In the genomic region with DNA sequence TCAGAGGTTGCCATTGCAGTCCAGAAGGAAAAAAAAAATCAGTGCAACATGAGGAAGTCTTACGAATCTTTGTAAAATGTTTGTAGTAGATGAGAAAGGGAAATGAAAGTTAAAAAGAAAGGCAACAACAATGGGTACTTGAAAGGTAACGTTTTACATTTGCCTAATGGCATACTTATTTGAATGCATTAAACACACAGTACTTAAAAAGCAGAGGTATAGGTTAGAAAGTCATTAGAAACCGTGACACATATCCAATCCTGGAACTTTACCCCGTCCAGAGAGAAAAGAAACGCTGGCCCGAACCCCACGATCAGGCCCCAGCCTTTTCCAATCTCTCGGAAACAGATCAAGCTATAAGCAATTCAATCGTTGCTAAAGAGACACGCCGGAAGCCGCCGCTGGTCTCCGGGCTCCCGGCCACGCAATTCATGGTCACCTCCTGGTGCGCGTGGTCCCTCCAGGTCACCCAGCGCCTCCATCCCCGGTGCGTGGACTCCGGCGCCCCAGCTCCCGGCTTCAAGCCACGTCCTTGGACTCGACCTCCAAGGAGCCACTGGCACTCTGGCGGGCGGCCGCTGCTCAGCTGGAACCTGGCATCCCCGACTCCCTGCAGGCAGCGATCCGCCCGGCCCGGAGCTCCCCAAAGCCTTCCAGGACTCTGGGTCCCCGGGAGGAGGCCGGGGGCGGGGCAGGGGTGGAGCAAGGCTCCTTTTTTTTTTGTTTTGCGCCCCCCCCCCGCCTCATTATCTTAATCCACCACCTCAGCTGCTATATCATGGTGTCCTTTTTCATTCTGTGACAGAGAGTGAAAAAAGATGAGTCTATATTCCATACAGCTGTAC, we compare ENCODE assay signal across 8 cellular contexts. TPM values are rescaled to one million over a fixed set of nuclear protein-coding genes. Genes with fewer than 3 reads are reported as not detected.
DNase-seq lines count a peak whose midpoint lies in the region; ATAC-seq lines count a peak whose summit lies in the region.

SLC18B1 (minus strand) TSS at position 663 of the 845 bp plus-strand sequence; CDS start at position 482, 181 bp downstream.

- peak within 1 kb of the TSS; percentile 80 for H3K9ac ChIP-seq in mesendoderm (ENCODE audit: low read length)

- H3K4me2 ChIP-seq in mesendoderm (ENCODE audit: low read length): peak within 1 kb of the TSS; percentile 48

- no peak within 1 kb of the TSS for H2BK5ac ChIP-seq in mesendoderm (ENCODE audit: low read length)

- no peaks in the 10 kb centered on the region for H3K79me1 ChIP-seq in mesendoderm (ENCODE audit: low read length)

- no peak within 1 kb of the TSS for H3K27ac ChIP-seq in mesendoderm (ENCODE audit: low read depth, low read length)

- peak within 1 kb of the TSS; percentile 28 for H4K8ac ChIP-seq in mesendoderm (ENCODE audit: low read depth, low read length)

- H3K4me3 ChIP-seq in mesendoderm (ENCODE audit: low read length): peak within 1 kb of the TSS; percentile 66

- H3K27ac Mint-ChIP-seq in activated CD8-positive, alpha-beta memory T cell treated with anti-CD3 and anti-CD28 coated beads, Interleukin-2, amount 10 ng/mL, durations not matched to agents 7 days and 5 days: no peak within 1 kb of the TSS

- H4K5ac ChIP-seq in mesendoderm (ENCODE audit: low read length): no peak within 1 kb of the TSS

- H3K4me1 ChIP-seq in mesendoderm (ENCODE audit: control insufficient read depth, low read depth, low read length): no peaks in the 10 kb centered on the region

- H3K36me3 Mint-ChIP-seq in activated CD8-positive, alpha-beta memory T cell treated with anti-CD3 and anti-CD28 coated beads, Interleukin-2, amount 10 ng/mL, durations not matched to agents 7 days and 5 days: peaks cover 5% of the 10 kb centered on the region

- CTCF ChIA-PET in activated CD8-positive, alpha-beta memory T cell treated with anti-CD3 and anti-CD28 coated beads, Interleukin-2, amount 10 ng/mL, durations not matched to agents 7 days and 5 days (lab: Charles Lee): interaction anchor here (0.6 to 4.6 kb wide), 23 partner anchors 9 to 280 kb away, joined by 3 to 51 read pairs (median 3); partner anchors contain the start of gene RPS12

- H3K4ac ChIP-seq in mesendoderm (ENCODE audit: low read depth, low read length): peak within 1 kb of the TSS; percentile 63

- no CpG with 5 or more reads among the region's 39 CpGs for WGBS in mesendoderm (ENCODE audit: extremely low coverage, insufficient coverage, low lambda C conversion rate)

- H3K4me3 Mint-ChIP-seq in activated CD8-positive, alpha-beta memory T cell treated with anti-CD3 and anti-CD28 coated beads, Interleukin-2, amount 10 ng/mL, durations not matched to agents 7 days and 5 days: no peak within 1 kb of the TSS

- no peaks in the 10 kb centered on the region for H3K27me3 Mint-ChIP-seq in activated CD8-positive, alpha-beta memory T cell treated with anti-CD3 and anti-CD28 coated beads, Interleukin-2, amount 10 ng/mL, durations not matched to agents 7 days and 5 days

- peak; percentile 50 for ATAC-seq in HG02571 (IDR thresholded peaks at IDR 0.05; ENCODE audit: unreplicated experiment)
- ATAC-seq in activated CD8-positive, alpha-beta memory T cell treated with anti-CD3 and anti-CD28 coated beads, Interleukin-2, amount 10 ng/mL, durations not matched to agents 7 days and 5 days: peak; percentile 76
- peak; percentile 71 for ATAC-seq in stimulated activated naive CD8-positive, alpha-beta T cell treated with anti-CD3 and anti-CD28 coated beads, Interleukin-15, Interleukin-2, amounts not matched to agents 100 U/mL and 50 U/mL, for 24 hours

- H3K27me3 ChIP-seq in mesendoderm (ENCODE audit: insufficient read depth, low read length, poor library complexity): no peaks in the 10 kb centered on the region

- DNase-seq in NCI-H1436 (lab: John Stamatoyannopoulos, UW) (peak; percentile 27), NCI-H1436 treated with DMSO at 0.1 percent for 48 hours (lab: John Stamatoyannopoulos, UW) (no peak), NCI-H1105 (lab: John Stamatoyannopoulos, UW) (peak; percentile 35), mesendoderm (peak; percentile 65)
- peak; percentile 62 for DNase-seq in activated CD8-positive, alpha-beta memory T cell treated with anti-CD3 and anti-CD28 coated beads, Interleukin-2, amount 10 ng/mL, durations not matched to agents 7 days and 5 days
- DNase-seq in stimulated activated naive CD8-positive, alpha-beta T cell treated with anti-CD3 and anti-CD28 coated beads, Interleukin-15, Interleukin-2, amounts not matched to agents 100 U/mL and 50 U/mL, for 24 hours: peak; percentile 71

- H3K23ac ChIP-seq in mesendoderm (ENCODE audit: low read length): no peak within 1 kb of the TSS

- in situ Hi-C loops in endometrial microvascular endothelial cells (cut with HindIII; ENCODE audit: inconsistent ontology term, low pct_unique_long_range_greater_than_20kb, low sequenced_read_pairs): no loop called here

- H3K56ac ChIP-seq in mesendoderm (ENCODE audit: low read length): peak within 1 kb of the TSS; percentile 89

- peaks cover 16% of the 10 kb centered on the region for H3K4me1 Mint-ChIP-seq in activated CD8-positive, alpha-beta memory T cell treated with anti-CD3 and anti-CD28 coated beads, Interleukin-2, amount 10 ng/mL, durations not matched to agents 7 days and 5 days

- H3K9me3 Mint-ChIP-seq in activated CD8-positive, alpha-beta memory T cell treated with anti-CD3 and anti-CD28 coated beads, Interleukin-2, amount 10 ng/mL, durations not matched to agents 7 days and 5 days (ENCODE audit: low read depth): no peaks in the 10 kb centered on the region

- peak within 1 kb of the TSS; percentile 6 for H3K18ac ChIP-seq in mesendoderm (ENCODE audit: low read length)

- no peaks in the 10 kb centered on the region for H3K79me2 ChIP-seq in mesendoderm (ENCODE audit: control insufficient read depth, insufficient read depth, low read length)

- no peak within 1 kb of the TSS for H2AK5ac ChIP-seq in mesendoderm (ENCODE audit: low read length)

- H2BK15ac ChIP-seq in mesendoderm (replicated peaks; ENCODE audit: low read depth): no peak within 1 kb of the TSS

- H2BK120ac ChIP-seq in mesendoderm (ENCODE audit: low read depth, low read length): no peak within 1 kb of the TSS

- peaks cover 2% of the 10 kb centered on the region for H3K36me3 ChIP-seq in mesendoderm (ENCODE audit: control insufficient read depth, insufficient read depth, low read length)

RNA-seq across cellular contexts. Expression of gene SLC18B1, which starts in this region (rescaled TPM):
- 1 to 10 TPM; 6.4 to 7.8 TPM for total RNA-seq in activated CD8-positive, alpha-beta memory T cell treated with anti-CD3 and anti-CD28 coated beads, Interleukin-2, amount 10 ng/mL, durations not matched to agents 7 days and 5 days
- total RNA-seq in endometrial microvascular endothelial cells (ENCODE audit: inconsistent ontology term): 14.3 TPM
- polyA plus RNA-seq in mesendoderm (2013, experiment 1 of 2): 13.6 TPM
- 12.8 TPM for polyA plus RNA-seq in mesendoderm (2013, experiment 2 of 2)
